20 cellular contexts compared by ENCODE assay signal in genomic region chr6:28598757-28599686, GRCh38.
"Had no signal": no experiment of that assay in that cellular context is flagged by ENCODE, and none has a peak within 500 bp of the region (broad histone marks: within the 10 kb centered on the region; RNA-seq: fewer than 3 reads in every experiment).

No MANE protein-coding gene starts in this region.

- H3K36me3 Mint-ChIP-seq: brain, memory B cell had no signal

- H3K9ac ChIP-seq: parathyroid adenoma had no signal

- ATAC-seq: activated naive CD8-positive, alpha-beta T cell treated with anti-CD3 and anti-CD28 coated beads, Interleukin-2, amount 50 U/mL, for 24 hours; activated T-cell treated with anti-CD3 and anti-CD28 coated beads, Interleukin-2, amount 50 U/mL, for 72 hours; left colon had no signal

- H3K9me3 Mint-ChIP-seq: activated T-cell treated with anti-CD3 and anti-CD28 coated beads, Interleukin-2, amount 50 U/mL, for 72 hours; dendritic cell treated with granulocyte-macrophage colony-stimulating factor and Interleukin-4, amounts not matched to agents 40 ng/mL and 50 ng/mL, for 4 days had no signal

- H3K27ac Mint-ChIP-seq: activated CD4-positive, alpha-beta memory T cell treated with anti-CD3 and anti-CD28 coated beads for 36 hours; activated naive CD8-positive, alpha-beta T cell treated with anti-CD3 and anti-CD28 coated beads, Interleukin-2, amount 50 U/mL, for 24 hours; activated T-cell treated with anti-CD3 and anti-CD28 coated beads, Interleukin-2, amount 50 U/mL, for 72 hours; dendritic cell treated with granulocyte-macrophage colony-stimulating factor and Interleukin-4, amounts not matched to agents 40 ng/mL and 50 ng/mL, for 4 days; memory B cell; nephron progenitor cell had no signal

- H3K9me3 ChIP-seq: thyroid gland had no signal

- DNase-seq: activated CD4-positive, alpha-beta memory T cell treated with anti-CD3 and anti-CD28 coated beads for 36 hours; activated CD4-positive, alpha-beta T cell treated with anti-CD3 and anti-CD28 coated beads for 48 hours; activated effector memory CD4-positive, alpha-beta T cell treated with Interleukin-2 at 50 U/mL for 16 hours; activated naive CD4-positive, alpha-beta T cell treated with anti-CD3 and anti-CD28 coated beads, Interleukin-2, amount 50 U/mL, for 16 hours; activated naive CD8-positive, alpha-beta T cell treated with anti-CD3 and anti-CD28 coated beads, Interleukin-2, amount 50 U/mL, for 24 hours; activated T-cell treated with anti-CD3 and anti-CD28 coated beads, Interleukin-2, amount 50 U/mL, for 72 hours; effector CD4-positive, alpha-beta T cell; foreskin fibroblast; left colon; nephron progenitor cell; right cardiac atrium; stimulated activated CD4-positive, alpha-beta T cell treated with anti-CD3 and anti-CD28 coated beads, Interleukin-4, amount 100 ng/mL, for 24 hours; stimulated activated naive CD4-positive, alpha-beta T cell treated with Interleukin-2 at 50 U/mL for 16 hours; T1000; thyroid gland had no signal

- H3K4me3 ChIP-seq: thyroid gland had no signal

- H3K4me3 Mint-ChIP-seq: activated CD4-positive, alpha-beta memory T cell treated with anti-CD3 and anti-CD28 coated beads for 36 hours; activated naive CD8-positive, alpha-beta T cell treated with anti-CD3 and anti-CD28 coated beads, Interleukin-2, amount 50 U/mL, for 24 hours; dendritic cell treated with granulocyte-macrophage colony-stimulating factor and Interleukin-4, amounts not matched to agents 40 ng/mL and 50 ng/mL, for 4 days; memory B cell had no signal

- H3K79me2 ChIP-seq: parathyroid adenoma had no signal

- FAIRE-seq: keratinocyte had no signal

- H3K4me1 Mint-ChIP-seq: memory B cell had no signal

- H3K27ac ChIP-seq: parathyroid adenoma, thyroid gland had no signal

- H3K4me1 ChIP-seq: parathyroid adenoma, thyroid gland had no signal

- H2AFZ ChIP-seq: parathyroid adenoma had no signal

- H3K36me3 ChIP-seq: thyroid gland had no signal

- H3K27me3 ChIP-seq: thyroid gland had no signal
